In genomic region chr12:56629459-56630179, GRCh38 we compare ENCODE assay signal across 8 cellular contexts. TPM values are rescaled to one million over a fixed set of nuclear protein-coding genes. Genes with fewer than 3 reads are reported as not detected.
DNase-seq lines count a peak whose midpoint lies in the region; TF ChIP-seq lines count a peak whose summit lies in the region.

No MANE protein-coding gene starts in this region.

- H3K4me1 Mint-ChIP-seq in H9: peaks cover 45 to 51% of the 10 kb centered on the region in 2 experiments

- no peak overlapping the region for H2BK120ac ChIP-seq in H9 (ENCODE audit: low read depth, low read length, poor library complexity, severe bottlenecking)

- peak overlapping the region; percentile 90 to 97 for H3K4me3 ChIP-seq in ascending aorta
- peak overlapping the region; percentile 67 for H3K4me3 ChIP-seq in iPS-15b (ENCODE audit: low read depth, low read length)
- peak overlapping the region; percentile 76 for H3K4me3 ChIP-seq in skeletal muscle satellite cell (ENCODE audit: low read length)

- peaks cover 0 to 5% of the 10 kb centered on the region in 2 donors for H3K36me3 ChIP-seq in ascending aorta
- H3K36me3 ChIP-seq in iPS-15b (ENCODE audit: control insufficient read depth, insufficient read depth, low read length): no peaks in the 10 kb centered on the region
- H3K36me3 ChIP-seq in skeletal muscle satellite cell (ENCODE audit: insufficient read depth, low read length): peaks cover 21% of the 10 kb centered on the region

- H2AK5ac ChIP-seq in H9 (ENCODE audit: insufficient read length, low read length): no peak overlapping the region

- H3K79me1 ChIP-seq in H9 (ENCODE audit: insufficient read depth, low read depth, low read length, poor library complexity, severe bottlenecking): peaks cover 2% of the 10 kb centered on the region

- no peak overlapping the region for H4K91ac ChIP-seq in H9 (ENCODE audit: insufficient read length, low read depth, low read length)

- no peaks in the 10 kb centered on the region for H4K20me1 ChIP-seq in H9 (ENCODE audit: control insufficient read depth, insufficient read depth, insufficient read length)

- in situ Hi-C loops in SK-MEL-5 (cut with HindIII; ENCODE audit: low pct_unique_long_range_greater_than_20kb, low sequenced_read_pairs): no loop called here

- H2BK15ac ChIP-seq in H9 (ENCODE audit: low read depth, low read length): no peak overlapping the region

- no peak overlapping the region for H3K23ac ChIP-seq in H9 (ENCODE audit: insufficient read length, low read depth, low read length)

- H3K27ac ChIP-seq in H9 (ENCODE audit: insufficient read length, low read depth, low read length) (no peak overlapping the region), ascending aorta (peak overlapping the region; percentile 85 to 92)

- H3T11ph ChIP-seq in H9 (ENCODE audit: low read length): no peak overlapping the region

- peaks cover 16% of the 10 kb centered on the region for H3K23me2 ChIP-seq in H9 (ENCODE audit: insufficient read length, low read depth, low read length, poor library complexity, severe bottlenecking)

- H3K9me3 ChIP-seq in H9 (ENCODE audit: control insufficient read depth, low read depth, low read length) (no peaks in the 10 kb centered on the region), ascending aorta (no peaks in the 10 kb centered on the region), iPS-15b (ENCODE audit: control insufficient read depth, insufficient read depth, low read length) (no peaks in the 10 kb centered on the region), skeletal muscle satellite cell (replicated peaks; ENCODE audit: low read length) (no peaks in the 10 kb centered on the region)

- no peak overlapping the region for H2BK5ac ChIP-seq in H9 (ENCODE audit: insufficient read length, low read length)

- H3K27me3 ChIP-seq in H9 (ENCODE audit: insufficient read depth, low read length) (no peaks in the 10 kb centered on the region), ascending aorta (no peaks in the 10 kb centered on the region), iPS-15b (ENCODE audit: control insufficient read depth, insufficient read depth, low read length) (no peaks in the 10 kb centered on the region), skeletal muscle satellite cell (ENCODE audit: control insufficient read depth, insufficient read depth, low read length) (no peaks in the 10 kb centered on the region)

- H3K4me2 ChIP-seq in H9 (ENCODE audit: insufficient read depth, insufficient read length, low read length) (peak overlapping the region; percentile 98), skeletal muscle satellite cell (ENCODE audit: low read length) (peak overlapping the region; percentile 84)

- H3K56ac ChIP-seq in H9 (ENCODE audit: insufficient read length, low read depth, low read length): no peak overlapping the region

- H3K18ac ChIP-seq in H9 (ENCODE audit: insufficient read length, low read depth, low read length): peak overlapping the region; percentile 42

- H3K36me3 Mint-ChIP-seq in H9 (ENCODE audit: insufficient read depth in 1 of 3, low read depth in 3 of 3): peaks cover 2 to 17% (median 13%) of the 10 kb centered on the region in 3 experiments; a peak in 5 of 7 replicates

- peaks cover 23% of the 10 kb centered on the region; the same call in 1 of the 2 replicates for H3K79me2 ChIP-seq in H9 (ENCODE audit: insufficient read depth, low read length)

- H3K9me3 Mint-ChIP-seq in H9: peaks cover 0 to 5% of the 10 kb centered on the region in 2 experiments; a peak in 2 of 5 replicates

- H3K4me1 ChIP-seq in H9 (ENCODE audit: insufficient read depth, low read length): peaks cover 14% of the 10 kb centered on the region; the same call in 1 of the 2 replicates
- peaks cover 15 to 51% of the 10 kb centered on the region in 2 donors for H3K4me1 ChIP-seq in ascending aorta
- peaks cover 21% of the 10 kb centered on the region for H3K4me1 ChIP-seq in iPS-15b (ENCODE audit: control insufficient read depth, insufficient read depth, low read length)
- peaks cover 38% of the 10 kb centered on the region for H3K4me1 ChIP-seq in skeletal muscle satellite cell (ENCODE audit: control insufficient read depth, insufficient read depth, low read length)

- DNase-seq in C1 segment of cervical spinal cord (lab: John Stamatoyannopoulos, UW) (peak in 11 of 14 donors; percentile 30 to 74 (median 58)), H9 (no peak), SK-MEL-5 (ENCODE audit: low read depth, low spot score) (peak; percentile 14), ascending aorta (ENCODE audit: low spot score in 2 of 2) (no peak), NCI-H187 treated with DMSO at 0.1 percent for 48 hours (lab: John Stamatoyannopoulos, UW) (no peak), HEK293T (ENCODE audit: extremely low spot score) (no peak)

- no peak overlapping the region for H3K4ac ChIP-seq in H9 (ENCODE audit: low read depth, low read length)

- POLR2A ChIA-PET in HEK293T (lab: Yijun Ruan, JAX): interaction anchor here (1.3 to 3.0 kb wide), 6 partner anchors 17 to 105 kb away, joined by 3 to 13 read pairs (median 8); partner anchors contain the start of genes ATP5F1B, NACA and PTGES3

- H2BK12ac ChIP-seq in H9 (ENCODE audit: insufficient read length, low read depth, low read length): no peak overlapping the region

- H4K8ac ChIP-seq in H9 (replicated peaks; ENCODE audit: insufficient read length, low read depth, low read length): no peak overlapping the region

- H4K5ac ChIP-seq in H9 (ENCODE audit: insufficient read length, low read depth, low read length): no peak overlapping the region

- intact Hi-C loops in ascending aorta (cut with DNase I): no loop called here

- H2AFZ ChIP-seq in H9 (ENCODE audit: low read length): no peak overlapping the region

- H3K9ac ChIP-seq in H9 (ENCODE audit: extremely low read depth, insufficient read length, low read length): peak overlapping the region; percentile 77
- peak overlapping the region; percentile 83 for H3K9ac ChIP-seq in iPS-15b (ENCODE audit: low read depth, low read length)
- H3K9ac ChIP-seq in skeletal muscle satellite cell (ENCODE audit: low read depth, low read length): peak overlapping the region; percentile 81

- H3K27me3 Mint-ChIP-seq in H9 (ENCODE audit: low read depth): no peaks in the 10 kb centered on the region

- peak overlapping the region; percentile 97 to 98 for H3K4me3 Mint-ChIP-seq in H9

- CTCF ChIA-PET in HEK293T (lab: Yijun Ruan, JAX): no interaction called here

- peak overlapping the region; percentile 75; the same call in 1 of the 2 replicates for H3K14ac ChIP-seq in H9 (ENCODE audit: insufficient read depth, low read length)

- H2BK20ac ChIP-seq in H9 (ENCODE audit: low read depth, low read length, poor library complexity, severe bottlenecking): no peak overlapping the region

- peak overlapping the region; percentile 4 to 38 (median 37); a peak in 6 of 7 replicates for H3K27ac Mint-ChIP-seq in H9

- TF ChIP-seq CTCF in H9 (conservative IDR thresholded peaks at IDR 0.05) (no peak), ascending aorta (IDR thresholded peaks at IDR 0.05) (no peak)

- no CpG with 5 or more reads among the region's 46 CpGs for WGBS in H9 (ENCODE audit: extremely low coverage, insufficient read length, low lambda C conversion rate)

TF ChIP-seq in HEK293T, 16 proteins besides CTCF, POLR2A, EP300 and RAD21:
- no peak for TF ChIP-seq ELF4 (IDR thresholded peaks at IDR 0.05)
- no peak for TF ChIP-seq HDGF (IDR thresholded peaks at IDR 0.05; ENCODE audit: borderline replicate concordance)
- TF ChIP-seq FOXA1 (IDR thresholded peaks at IDR 0.05): no peak
- TF ChIP-seq ZNF384 (IDR thresholded peaks at IDR 0.05): no peak
- TF ChIP-seq BHLHE40 (IDR thresholded peaks at IDR 0.05; ENCODE audit: borderline replicate concordance): no peak
- TF ChIP-seq LEF1 (IDR thresholded peaks at IDR 0.05; ENCODE audit: borderline replicate concordance): no peak
- no peak for TF ChIP-seq FOXK2 (IDR thresholded peaks at IDR 0.05)
- TF ChIP-seq TARDBP (IDR thresholded peaks at IDR 0.05): no peak
- TF ChIP-seq NFRKB (IDR thresholded peaks at IDR 0.05): no peak
- TF ChIP-seq CTBP1 (IDR thresholded peaks at IDR 0.05; ENCODE audit: borderline replicate concordance): no peak
- no peak for TF ChIP-seq L3MBTL2 (conservative IDR thresholded peaks at IDR 0.05)
- no peak for TF ChIP-seq SP1 (IDR thresholded peaks at IDR 0.05)
- no peak for TF ChIP-seq ARNT (IDR thresholded peaks at IDR 0.05)

RNA-seq across cellular contexts. Expression of gene BAZ2A, which starts 0.5 kb away (rescaled TPM):
- total RNA-seq in H9 (2021) (94.1 and 108 TPM in 2 replicates), ascending aorta (118 TPM)
- total RNA-seq in SK-MEL-5 (2014; rRNA removed; shearing (Covaris generic)): 15.4 and 27.9 TPM in 2 replicates
- polyA plus RNA-seq in SK-MEL-5 (2015; cell fraction: cytosol; rRNA removed): 73.0 and 93.1 TPM in 2 replicates
- polyA plus RNA-seq in SK-MEL-5 (2015; cell fraction: nucleus; rRNA removed): 87.8 and 116 TPM in 2 replicates
- total RNA-seq in skeletal muscle satellite cell (2012; rRNA removed): 25.6 and 26.2 TPM in 2 replicates

RNA-seq across cellular contexts. Expression of gene ATP5F1B, which starts 16.2 kb away (rescaled TPM):
- total RNA-seq in H9 (2021) (927 and 936 TPM in 2 replicates), ascending aorta (197 TPM)
- total RNA-seq in SK-MEL-5 (2014; rRNA removed; shearing (Covaris generic)): 1,074 and 1,136 TPM in 2 replicates
- polyA plus RNA-seq in SK-MEL-5 (2015; cell fraction: cytosol; rRNA removed): 1,556 and 1,657 TPM in 2 replicates
- 1,060 and 1,083 TPM in 2 replicates for polyA plus RNA-seq in SK-MEL-5 (2015; cell fraction: nucleus; rRNA removed)
- total RNA-seq in skeletal muscle satellite cell (2012; rRNA removed): 547 and 574 TPM in 2 replicates

RNA-seq across cellular contexts. Expression of gene PTGES3, which starts 58.5 kb away (rescaled TPM):
- total RNA-seq in H9 (2021) (435 and 449 TPM in 2 replicates), ascending aorta (62.2 TPM)
- total RNA-seq in SK-MEL-5 (2014; rRNA removed; shearing (Covaris generic)): 89.1 and 98.9 TPM in 2 replicates
- polyA plus RNA-seq in SK-MEL-5 (2015; cell fraction: cytosol; rRNA removed): 203 and 262 TPM in 2 replicates
- 72.0 and 83.4 TPM in 2 replicates for polyA plus RNA-seq in SK-MEL-5 (2015; cell fraction: nucleus; rRNA removed)
- 103 and 126 TPM in 2 replicates for total RNA-seq in skeletal muscle satellite cell (2012; rRNA removed)

Comparison
In these comparisons a context has a peak if more than half of its experiments do, and no peak if none do; other contexts are left out.
1. DNase-seq: peak in C1 segment of cervical spinal cord (11 of 14) and SK-MEL-5 (single experiment); none in H9 (single experiment), ascending aorta (0 of 2), NCI-H187 treated with DMSO at 0.1 percent for 48 hours (single experiment) and HEK293T (single experiment).
2. Peak in every context shown above with its lines, with median percentiles within 50 percentile points of each other: H3K9ac ChIP-seq and H3K4me3 ChIP-seq.